ENCODE assay signal across 25 cellular contexts in genomic region chr3:43212914-43213611, GRCh38.
A peak's percentile ranks its signal among the peaks of the same experiment; 100 is the strongest.
DNase-seq lines count a peak whose midpoint lies in the region; ATAC-seq, FAIRE-seq and TF ChIP-seq lines count a peak whose summit lies in the region.
"Had no signal": no experiment of that assay in that cellular context is flagged by ENCODE, and none has a peak within 500 bp of the region (broad histone marks: within the 10 kb centered on the region; RNA-seq: fewer than 3 reads in every experiment).

No MANE protein-coding gene starts in this region.

- H3K9me3 ChIP-seq in GM12878 (replicated peaks; ENCODE audit: control insufficient read depth, insufficient read depth, low read length) (no peaks in the 10 kb centered on the region), pancreas (no peaks in the 10 kb centered on the region)
- H3K9me3 ChIP-seq: lower lobe of right lung, SK-N-SH, transverse colon had no signal

- SMC1A ChIA-PET in GM12878 (lab: Charles Lee; ENCODE audit: uncharacterized antibody, unreplicated experiment), result interaction anchor here (1.0 to 2.7 kb wide), 8 partner anchors 11 to 52 kb away, joined by 3 to 16 read pairs (median 4); no protein-coding TSS in a partner anchor

- DNase-seq in GM12878 (ENCODE audit: low read depth, low spot score) (peak; percentile 35), pancreas (no peak), frontal cortex (ENCODE audit: low spot score in 2 of 2) (no peak), T-helper 1 cell (no peak)
- DNase-seq in NK-92 treated with Interleukin-12 subunit alpha and Interleukin-12 subunit beta, amount 100 ng/mL, for 24 hours (lab: John Stamatoyannopoulos, UW), result no peak
- DNase-seq: activated CD4-positive, CD25-positive, alpha-beta regulatory T cell treated with anti-CD3 and anti-CD28 coated beads, Interleukin-2, amount 50 U/mL, for 72 hours; activated CD8-positive, alpha-beta memory T cell treated with anti-CD3 and anti-CD28 coated beads for 24 hours; activated naive CD4-positive, alpha-beta T cell treated with anti-CD3 and anti-CD28 coated beads, Interleukin-2, amount 50 U/mL, for 16 hours; activated T-cell treated with anti-CD3 and anti-CD28 coated beads, Interleukin-2, amount 50 U/mL, for 72 hours; CD8-positive, alpha-beta T cell; DMS79 treated with DMSO at 0.1 percent for 48 hours; effector memory CD4-positive, alpha-beta T cell; lower lobe of right lung; NCI-H1436 treated with DMSO at 0.1 percent for 48 hours; NCI-H2171 treated with DMSO at 0.1 percent for 48 hours; NCI-H82; occipital lobe; SK-N-SH; stimulated activated naive CD4-positive, alpha-beta T cell treated with Interleukin-2 at 50 U/mL for 16 hours; transverse colon had no signal

- RAD21 ChIA-PET in GM12878 (lab: Charles Lee; ENCODE audit: unreplicated experiment), result interaction anchor here (1.0 to 2.3 kb wide), 7 partner anchors 11 to 251 kb away, joined by 3 to 13 read pairs (median 6); no protein-coding TSS in a partner anchor

- H2AFZ ChIP-seq in GM12878 (ENCODE audit: control insufficient read depth, low read depth, low read length), result no peak overlapping the region

- CTCF ChIA-PET in GM12878 (lab: Yijun Ruan, JAX), result interaction anchor here (0.9 to 1.8 kb wide), 12 partner anchors 9 to 290 kb away, joined by 3 to 13 read pairs (median 4); no protein-coding TSS in a partner anchor

- peak in 1 of 2 experiments; percentile 45; a peak in 1 of 4 replicates for TF ChIP-seq EP300 in GM12878 (IDR thresholded peaks at IDR 0.05; ENCODE audit: borderline replicate concordance in 1 of 2, control insufficient read depth in 1 of 2, low read depth in 2 of 2, low read length in 2 of 2)

- no peaks in the 10 kb centered on the region for H3K4me1 ChIP-seq in GM12878 (ENCODE audit: control insufficient read depth, insufficient read depth, low read length)
- H3K4me1 ChIP-seq in pancreas, result peaks cover 0 to 7% (median 0%) of the 10 kb centered on the region in 3 donors
- H3K4me1 ChIP-seq: lower lobe of right lung, transverse colon had no signal

- intact Hi-C loops in GM12878 (cut with micrococcal nuclease; ENCODE audit: unreplicated experiment) (no loop called here), pancreas (cut with DNase I) (no loop called here)

- no peak for FAIRE-seq in GM12878 (lab: Jason Lieb, UNC)
- FAIRE-seq in pancreas (lab: Jason Lieb, UNC), result no peak
- no peak for FAIRE-seq in frontal cortex (lab: Jason Lieb, UNC)

- H3K36me3 ChIP-seq in GM12878 (ENCODE audit: control insufficient read depth in 2 of 2, insufficient read depth in 2 of 2, low read length in 1 of 2) (no peaks in the 10 kb centered on the region), pancreas (no peaks in the 10 kb centered on the region)
- H3K36me3 ChIP-seq: lower lobe of right lung, transverse colon had no signal

- POLR2A ChIA-PET in GM12878 (lab: Charles Lee), result interaction anchor here (1.7 kb wide), 1 partner anchor 78 kb away, joined by 4 read pairs; no protein-coding TSS in a partner anchor

- ATAC-seq in GM19395 (IDR thresholded peaks at IDR 0.05; ENCODE audit: unreplicated experiment) (peak; percentile 56), HG03108 (IDR thresholded peaks at IDR 0.05; ENCODE audit: unreplicated experiment) (peak; percentile 29), GM12878 (peak; percentile 65), pancreas (peak in 2 of 4 donors; percentile 46 to 52), GM19023 (IDR thresholded peaks at IDR 0.05; ENCODE audit: unreplicated experiment) (no peak)
- ATAC-seq: activated T-cell treated with anti-CD3 and anti-CD28 coated beads, Interleukin-2, amount 50 U/mL, for 72 hours; CD8-positive, alpha-beta T cell; lower lobe of right lung; Panc1; sciatic nerve had no signal

- TF ChIP-seq CTCF in GM12878 (IDR thresholded peaks at IDR 0.05 in 2 of 3, conservative IDR thresholded peaks at IDR 0.05 in 1 of 3; ENCODE audit: control insufficient read depth in 2 of 3, extremely low read depth in 1 of 3, insufficient read depth in 1 of 3, low read depth in 3 of 3, low read length in 3 of 3), result no peak
- no peak for TF ChIP-seq CTCF in pancreas (IDR thresholded peaks at IDR 0.05)

- 0 out of 2 replicates have a peak overlapping the region, but pooled peaks have one; percentile 9 for H3K4me2 ChIP-seq in GM12878 (ENCODE audit: control insufficient read depth, insufficient read depth)
- H3K4me2 ChIP-seq: SK-N-SH had no signal

- TF ChIP-seq RAD21 in GM12878 (IDR thresholded peaks at IDR 0.05; ENCODE audit: insufficient read depth, low read depth, low read length), result no peak

- no peak overlapping the region for H3K27ac ChIP-seq in GM12878 (ENCODE audit: control insufficient read depth, insufficient read depth)
- H3K27ac ChIP-seq in pancreas, result peak overlapping the region in 3 of 4 donors; percentile 51 to 75 (median 65)
- H3K27ac ChIP-seq: lower lobe of right lung, transverse colon had no signal

- H4K20me1 ChIP-seq in GM12878 (ENCODE audit: control insufficient read depth, insufficient read depth), result no peaks in the 10 kb centered on the region

- no peaks in the 10 kb centered on the region; a peak in 1 of 4 replicates for H3K27me3 ChIP-seq in GM12878 (replicated peaks in 1 of 2; ENCODE audit: control insufficient read depth in 2 of 2, insufficient read depth in 2 of 2, low read length in 1 of 2)
- no peaks in the 10 kb centered on the region for H3K27me3 ChIP-seq in pancreas
- H3K27me3 ChIP-seq: transverse colon had no signal

- no peak overlapping the region for H3K9ac ChIP-seq in GM12878 (ENCODE audit: control insufficient read depth, insufficient read depth, low read length)
- H3K9ac ChIP-seq: SK-N-SH had no signal

- no TSS peak for BruUV-seq in GM12878 (replicated peaks; lab: Mats Ljungman, UMichigan)

- WGBS in GM12878 (ENCODE audit: insufficient coverage, insufficient replicate concordance, low lambda C conversion rate, missing lambda C conversion rate), result 28% methylated on average over 8 of the region's 8 CpGs
- WGBS in pancreas, 2 donors, result 83 to 90% methylated on average over 8 of the region's 8 CpGs

- in situ Hi-C loops in GM12878 (cut with MboI), result no loop called here

- H3K79me2 ChIP-seq in GM12878 (ENCODE audit: control insufficient read depth, insufficient read depth, low read length), result no peaks in the 10 kb centered on the region

- H3K4me3 ChIP-seq in GM12878 (no peak overlapping the region), pancreas (no peak overlapping the region)
- H3K4me3 ChIP-seq: lower lobe of right lung, transverse colon had no signal

- no peak for TF ChIP-seq POLR2A in GM12878 (IDR thresholded peaks at IDR 0.05; ENCODE audit: low read depth, low read length)

TF ChIP-seq in GM12878, 131 proteins besides CTCF, POLR2A, EP300 and RAD21 (continues in another document):
- TF ChIP-seq REST (IDR thresholded peaks at IDR 0.05; ENCODE audit: low read depth, low read length), result no peak
- no peak for TF ChIP-seq IRF4 (IDR thresholded peaks at IDR 0.05; ENCODE audit: low read depth, low read length)
- TF ChIP-seq MXI1 (IDR thresholded peaks at IDR 0.05; ENCODE audit: low read depth, low read length), result no peak
- TF ChIP-seq, protein P1, sequence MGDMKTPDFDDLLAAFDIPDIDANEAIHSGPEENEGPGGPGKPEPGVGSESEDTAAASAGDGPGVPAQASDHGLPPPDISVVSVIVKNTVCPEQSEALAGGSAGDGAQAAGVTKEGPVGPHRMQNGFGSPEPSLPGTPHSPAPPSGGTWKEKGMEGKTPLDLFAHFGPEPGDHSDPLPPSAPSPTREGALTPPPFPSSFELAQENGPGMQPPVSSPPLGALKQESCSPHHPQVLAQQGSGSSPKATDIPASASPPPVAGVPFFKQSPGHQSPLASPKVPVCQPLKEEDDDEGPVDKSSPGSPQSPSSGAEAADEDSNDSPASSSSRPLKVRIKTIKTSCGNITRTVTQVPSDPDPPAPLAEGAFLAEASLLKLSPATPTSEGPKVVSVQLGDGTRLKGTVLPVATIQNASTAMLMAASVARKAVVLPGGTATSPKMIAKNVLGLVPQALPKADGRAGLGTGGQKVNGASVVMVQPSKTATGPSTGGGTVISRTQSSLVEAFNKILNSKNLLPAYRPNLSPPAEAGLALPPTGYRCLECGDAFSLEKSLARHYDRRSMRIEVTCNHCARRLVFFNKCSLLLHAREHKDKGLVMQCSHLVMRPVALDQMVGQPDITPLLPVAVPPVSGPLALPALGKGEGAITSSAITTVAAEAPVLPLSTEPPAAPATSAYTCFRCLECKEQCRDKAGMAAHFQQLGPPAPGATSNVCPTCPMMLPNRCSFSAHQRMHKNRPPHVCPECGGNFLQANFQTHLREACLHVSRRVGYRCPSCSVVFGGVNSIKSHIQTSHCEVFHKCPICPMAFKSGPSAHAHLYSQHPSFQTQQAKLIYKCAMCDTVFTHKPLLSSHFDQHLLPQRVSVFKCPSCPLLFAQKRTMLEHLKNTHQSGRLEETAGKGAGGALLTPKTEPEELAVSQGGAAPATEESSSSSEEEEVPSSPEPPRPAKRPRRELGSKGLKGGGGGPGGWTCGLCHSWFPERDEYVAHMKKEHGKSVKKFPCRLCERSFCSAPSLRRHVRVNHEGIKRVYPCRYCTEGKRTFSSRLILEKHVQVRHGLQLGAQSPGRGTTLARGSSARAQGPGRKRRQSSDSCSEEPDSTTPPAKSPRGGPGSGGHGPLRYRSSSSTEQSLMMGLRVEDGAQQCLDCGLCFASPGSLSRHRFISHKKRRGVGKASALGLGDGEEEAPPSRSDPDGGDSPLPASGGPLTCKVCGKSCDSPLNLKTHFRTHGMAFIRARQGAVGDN (IDR thresholded peaks at IDR 0.05), result 0 out of 2 replicates have a peak, but pooled peaks have one; percentile 5
